Comparison of ENCODE assay signal across 8 cellular contexts in genomic region chr1:145720878-145721671, GRCh38. TPM values are rescaled to one million over a fixed set of nuclear protein-coding genes. Genes with fewer than 3 reads are reported as not detected.
A peak's percentile ranks its signal among the peaks of the same experiment; 100 is the strongest.
DNase-seq lines count a peak whose midpoint lies in the region; ATAC-seq and TF ChIP-seq lines count a peak whose summit lies in the region.

No MANE protein-coding gene starts in this region.

- TF ChIP-seq CTCF in NB4 (IDR thresholded peaks at IDR 0.05; ENCODE audit: low read depth, low read length): peak; percentile 79
- peak; percentile 81 to 98 for TF ChIP-seq CTCF in brain (conservative IDR thresholded peaks at IDR 0.05)

- ATAC-seq in GM21423 (IDR thresholded peaks at IDR 0.05; ENCODE audit: unreplicated experiment) (peak; percentile 69), GM18520 (IDR thresholded peaks at IDR 0.05; ENCODE audit: unreplicated experiment) (no peak)

- DNase-seq in CMK (ENCODE audit: low read depth) (peak; percentile 17), NB4 (ENCODE audit: low read depth) (peak; percentile 63), UCSD-AML1 (lab: John Stamatoyannopoulos, UW; ENCODE audit: unreplicated experiment) (peak; percentile 62), smooth muscle cell of the brain vasculature (ENCODE audit: low read depth, low spot score) (peak; percentile 47)

- no peaks in the 10 kb centered on the region for H3K36me3 Mint-ChIP-seq in brain

- H3K27ac ChIP-seq in iPS-20b (ENCODE audit: low read length): no peak overlapping the region

- peak overlapping the region; percentile 66; the same call in 1 of the 2 replicates for H3K9ac ChIP-seq in iPS-20b (ENCODE audit: low read depth, low read length)

- H3K4me3 ChIP-seq in NB4 (ENCODE audit: low read depth, low read length) (no peak overlapping the region), iPS-20b (ENCODE audit: low read length) (peak overlapping the region; percentile 71)

- H3K4me1 ChIP-seq in iPS-20b (ENCODE audit: insufficient read depth, low read length): 0 out of 2 replicates have a peak, but pooled peaks cover 2% of the 10 kb centered on the region

- H3K36me3 ChIP-seq in iPS-20b (ENCODE audit: insufficient read depth, low read depth, low read length): no peaks in the 10 kb centered on the region

- H3K27ac Mint-ChIP-seq in brain: no peak overlapping the region

- peaks cover 4% of the 10 kb centered on the region for H3K27me3 Mint-ChIP-seq in brain

- no peaks in the 10 kb centered on the region for H3K9me3 Mint-ChIP-seq in brain

- H3K4me1 Mint-ChIP-seq in brain: peaks cover 17% of the 10 kb centered on the region

- H3K9me3 ChIP-seq in iPS-20b (ENCODE audit: insufficient read depth, low read depth, low read length): no peaks in the 10 kb centered on the region

- H3K4me3 Mint-ChIP-seq in brain: peak overlapping the region; percentile 58 to 76 (median 64)

- H3K27me3 ChIP-seq in iPS-20b (ENCODE audit: insufficient read depth, low read length): peaks cover 31% of the 10 kb centered on the region

- TF ChIP-seq POLR2A in NB4 (IDR thresholded peaks at IDR 0.05; ENCODE audit: extremely low read depth, insufficient read length): no peak

RNA-seq across cellular contexts. Expression of gene CD160, which starts 1.8 kb away (rescaled TPM):
- polyA plus RNA-seq in brain (ENCODE audit: insufficient read depth, low read depth, low replicate concordance): not detected

RNA-seq across cellular contexts. Expression of gene PDZK1, which starts 13.9 kb away (rescaled TPM):
- polyA plus RNA-seq in brain (ENCODE audit: insufficient read depth, low read depth, low replicate concordance): not detected
